In the genomic region with DNA sequence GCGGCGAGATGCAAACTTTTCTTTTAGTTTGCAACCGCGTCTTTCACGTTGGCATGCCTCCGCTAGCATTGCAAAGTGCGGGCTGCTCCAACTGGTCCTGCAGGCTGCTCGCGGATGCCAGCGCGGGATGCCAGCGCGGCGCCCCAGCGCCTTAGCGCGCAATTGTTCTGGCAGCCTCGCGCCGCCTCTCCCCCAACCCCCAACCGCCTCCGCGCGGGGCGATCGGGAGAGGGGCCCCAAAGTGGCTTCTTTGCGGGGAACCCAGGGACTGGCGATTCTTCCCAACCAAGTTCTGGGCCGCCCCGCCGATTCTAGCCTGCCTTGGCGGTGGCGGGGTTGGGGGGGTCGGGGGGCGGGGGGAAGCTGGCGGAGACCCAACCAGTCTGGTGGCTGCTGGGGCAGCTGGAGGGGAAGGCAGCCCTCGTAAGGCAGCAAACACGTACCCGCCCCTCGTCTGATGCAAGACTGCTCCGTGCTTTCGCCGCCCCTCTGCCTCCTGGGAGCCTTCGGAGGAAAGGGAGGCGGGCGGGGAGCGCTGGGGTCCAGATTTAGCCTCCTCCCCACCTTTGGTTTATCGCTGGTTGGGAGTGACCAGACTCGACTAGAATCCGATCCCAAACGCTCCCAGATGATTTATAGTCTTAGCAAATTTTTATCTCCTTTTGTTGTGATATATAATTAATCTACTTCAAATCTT, we compare ENCODE assay signal across 8 cellular contexts. TPM values are rescaled to one million over a fixed set of nuclear protein-coding genes. Genes with fewer than 3 reads are reported as not detected.
A peak's percentile ranks its signal among the peaks of the same experiment; 100 is the strongest.
DNase-seq lines count a peak whose midpoint lies in the region; ATAC-seq and TF ChIP-seq lines count a peak whose summit lies in the region.

No MANE protein-coding gene starts in this region.

- H3K4me1 Mint-ChIP-seq in Caco-2 (ENCODE audit: low read depth, unreplicated experiment), result peaks cover 15% of the 10 kb centered on the region
- peaks cover 39 to 59% of the 10 kb centered on the region in 2 experiments for H3K4me1 Mint-ChIP-seq in H9

- no peaks in the 10 kb centered on the region for H3K9me3 ChIP-seq in Caco-2
- H3K9me3 ChIP-seq in H9 (ENCODE audit: control insufficient read depth, low read depth, low read length), result no peaks in the 10 kb centered on the region
- no peaks in the 10 kb centered on the region for H3K9me3 ChIP-seq in lung (ENCODE audit: control insufficient read depth in 2 of 2, insufficient read depth in 1 of 2, low read length in 1 of 2)

- H3K27ac ChIP-seq in H9 (ENCODE audit: insufficient read length, low read depth, low read length), result peak overlapping the region; percentile 35
- H3K27ac ChIP-seq in lung (ENCODE audit: low read depth in 1 of 2, low read length in 1 of 2), result peak overlapping the region in 1 of 2 donors; percentile 15

- intact Hi-C loops in Caco-2 (cut with micrococcal nuclease; ENCODE audit: unreplicated experiment), result loop anchor here (5.0 kb wide), 1 partner anchor 35 kb away; no protein-coding TSS in a partner anchor

- peak overlapping the region; percentile 86 for H3K18ac ChIP-seq in H9 (ENCODE audit: insufficient read length, low read depth, low read length)

- peaks cover 2% of the 10 kb centered on the region for H4K20me1 ChIP-seq in H9 (ENCODE audit: control insufficient read depth, insufficient read depth, insufficient read length)

- DNase-seq in Caco-2 (peak; percentile 89 to 91), H9 (peak; percentile 90), NCI-H2029 (lab: John Stamatoyannopoulos, UW) (peak; percentile 63), ecto neural progenitor cell (ENCODE audit: low spot score) (peak; percentile 88), lung (ENCODE audit: low spot score) (peak; percentile 77), NCI-H187 treated with DMSO at 0.1 percent for 48 hours (lab: John Stamatoyannopoulos, UW) (no peak)
- peak; percentile 8 for DNase-seq in stimulated activated CD8-positive, alpha-beta memory T cell treated with anti-CD3 and anti-CD28 coated beads, Interleukin-15, amount 100 ng/mL, for 24 hours (ENCODE audit: low read depth)

- H3K27me3 ChIP-seq in Caco-2 (replicated peaks; ENCODE audit: control insufficient read depth, insufficient read depth, low read length) (no peaks in the 10 kb centered on the region), H9 (ENCODE audit: insufficient read depth, low read length) (no peaks in the 10 kb centered on the region), lung (ENCODE audit: control insufficient read depth, insufficient read depth) (no peaks in the 10 kb centered on the region)

- H2AFZ ChIP-seq in H9 (ENCODE audit: low read length), result no peak overlapping the region

- TF ChIP-seq CTCF in Caco-2 (IDR thresholded peaks at IDR 0.05; ENCODE audit: insufficient read depth in 1 of 2, low read depth in 1 of 2, low read length in 1 of 2, severe bottlenecking in 1 of 2, unreplicated experiment in 1 of 2), result no peak
- no peak for TF ChIP-seq CTCF in H9 (conservative IDR thresholded peaks at IDR 0.05)
- TF ChIP-seq CTCF in WI38 (IDR thresholded peaks at IDR 0.05; ENCODE audit: low read depth, low read length), result no peak
- no peak for TF ChIP-seq CTCF in lung (IDR thresholded peaks at IDR 0.05; ENCODE audit: control extremely low read depth, extremely low read depth)

- H3K9ac ChIP-seq in H9 (ENCODE audit: extremely low read depth, insufficient read length, low read length), result peak overlapping the region; percentile 93

- H3K79me1 ChIP-seq in H9 (ENCODE audit: insufficient read depth, low read depth, low read length, poor library complexity, severe bottlenecking), result no peaks in the 10 kb centered on the region

- CTCF ChIA-PET in Caco-2 (lab: Charles Lee), result interaction anchor here (1.0 kb wide), 1 partner anchor 37 kb away, joined by 3 read pairs; no protein-coding TSS in a partner anchor

- no peak overlapping the region for H4K8ac ChIP-seq in H9 (replicated peaks; ENCODE audit: insufficient read length, low read depth, low read length)

- H2BK120ac ChIP-seq in H9 (ENCODE audit: low read depth, low read length, poor library complexity, severe bottlenecking), result peak overlapping the region; percentile 79

- no CpG with 5 or more reads among the region's 51 CpGs for WGBS in H9 (ENCODE audit: extremely low coverage, insufficient read length, low lambda C conversion rate)
- 1 to 3% methylated on average over 45 to 51 of the region's 51 CpGs for WGBS in lung, 2 donors

- peak; percentile 68 for ATAC-seq in lung (ENCODE audit: insufficient read depth, low FRiP score)

- H2BK15ac ChIP-seq in H9 (ENCODE audit: low read depth, low read length), result no peak overlapping the region

- no TSS peak for BruUV-seq in Caco-2 (replicated peaks; lab: Mats Ljungman, UMichigan)

- H4K5ac ChIP-seq in H9 (ENCODE audit: insufficient read length, low read depth, low read length), result no peak overlapping the region

- H3K9me3 Mint-ChIP-seq in Caco-2 (ENCODE audit: unreplicated experiment) (no peaks in the 10 kb centered on the region), H9 (peaks cover 0 to 6% of the 10 kb centered on the region in 2 experiments; a peak in 3 of 5 replicates)

- H3T11ph ChIP-seq in H9 (ENCODE audit: low read length), result no peak overlapping the region

- H3K23ac ChIP-seq in H9 (ENCODE audit: insufficient read length, low read depth, low read length), result peak overlapping the region; percentile 93

- H3K36me3 Mint-ChIP-seq in Caco-2 (ENCODE audit: insufficient read depth, unreplicated experiment), result peaks cover 45% of the 10 kb centered on the region
- H3K36me3 Mint-ChIP-seq in H9 (ENCODE audit: insufficient read depth in 1 of 3, low read depth in 3 of 3), result peaks cover 27 to 34% (median 28%) of the 10 kb centered on the region in 3 experiments

- H3K4me3 ChIP-seq in Caco-2 (ENCODE audit: low read depth, low read length), result peak overlapping the region; percentile 69
- H3K4me3 ChIP-seq in WI38 (ENCODE audit: low read depth, low read length), result peak overlapping the region; percentile 82
- H3K4me3 ChIP-seq in lung, result peak overlapping the region; percentile 42

- H3K27me3 Mint-ChIP-seq in Caco-2 (ENCODE audit: insufficient read depth, unreplicated experiment), result no peaks in the 10 kb centered on the region
- H3K27me3 Mint-ChIP-seq in H9 (ENCODE audit: low read depth), result no peaks in the 10 kb centered on the region; the same call in 1 of the 2 replicates

- no peak overlapping the region for H2AK5ac ChIP-seq in H9 (ENCODE audit: insufficient read length, low read length)

- POLR2A ChIA-PET in Caco-2 (lab: Charles Lee), result interaction anchor here (0.6 to 1.8 kb wide), 8 partner anchors 12 to 347 kb away, joined by 3 to 9 read pairs (median 4); a partner anchor contains a TSS

- H3K56ac ChIP-seq in H9 (ENCODE audit: insufficient read length, low read depth, low read length), result peak overlapping the region; percentile 42

- H3K79me2 ChIP-seq in H9 (ENCODE audit: insufficient read depth, low read length), result peaks cover 35% of the 10 kb centered on the region

- H3K4me3 Mint-ChIP-seq in Caco-2 (ENCODE audit: unreplicated experiment), result peak overlapping the region; percentile 95
- H3K4me3 Mint-ChIP-seq in H9, result peak overlapping the region; percentile 98 to 100

- H2BK5ac ChIP-seq in H9 (ENCODE audit: insufficient read length, low read length), result no peak overlapping the region

- no peaks in the 10 kb centered on the region for H3K36me3 ChIP-seq in Caco-2 (ENCODE audit: control insufficient read depth, insufficient read depth, low read length)
- no peaks in the 10 kb centered on the region for H3K36me3 ChIP-seq in lung (ENCODE audit: control insufficient read depth in 2 of 2, insufficient read depth in 2 of 2, low read length in 2 of 2)

- H3K27ac Mint-ChIP-seq in Caco-2 (ENCODE audit: unreplicated experiment), result peak overlapping the region; percentile 98
- peak overlapping the region; percentile 98 to 99 (median 98) for H3K27ac Mint-ChIP-seq in H9

- H3K4ac ChIP-seq in H9 (ENCODE audit: low read depth, low read length), result peak overlapping the region; percentile 44; the same call in 1 of the 2 replicates

- peaks cover 14% of the 10 kb centered on the region for H3K23me2 ChIP-seq in H9 (ENCODE audit: insufficient read length, low read depth, low read length, poor library complexity, severe bottlenecking)

- peak overlapping the region; percentile 95 for H3K4me2 ChIP-seq in H9 (ENCODE audit: insufficient read depth, insufficient read length, low read length)

- H3K4me1 ChIP-seq in Caco-2 (peaks cover 18% of the 10 kb centered on the region), H9 (ENCODE audit: insufficient read depth, low read length) (peaks cover 25% of the 10 kb centered on the region), lung (ENCODE audit: control insufficient read depth in 2 of 2, insufficient read depth in 2 of 2, low read length in 2 of 2) (peaks cover 0 to 2% of the 10 kb centered on the region in 2 donors)

- H3K14ac ChIP-seq in H9 (ENCODE audit: insufficient read depth, low read length), result peak overlapping the region; percentile 79

- H2BK12ac ChIP-seq in H9 (ENCODE audit: insufficient read length, low read depth, low read length), result no peak overlapping the region

- H4K91ac ChIP-seq in H9 (ENCODE audit: insufficient read length, low read depth, low read length), result no peak overlapping the region

- H2BK20ac ChIP-seq in H9 (ENCODE audit: low read depth, low read length, poor library complexity, severe bottlenecking), result peak overlapping the region; percentile 65

RNA-seq across cellular contexts. Expression of a gene that starts 0.8 kb away (rescaled TPM):
- 383 and 410 TPM in 2 replicates for total RNA-seq in Caco-2 (2022)
- 458 and 485 TPM in 2 replicates for total RNA-seq in H9 (2021)
- 100 to 1,000 TPM in 1 of 2 donors, 10 to 100 TPM in 1; 35.2 to 133 TPM for total RNA-seq in lung
- 10 to 100 TPM; 28.8 to 33.2 TPM for polyA plus RNA-seq in lung

RNA-seq across cellular contexts. Expression of a gene that starts 56.2 kb away (rescaled TPM):
- total RNA-seq in Caco-2 (2022) (10.2 and 15.2 TPM in 2 replicates), H9 (2021) (not detected in 2 replicates), lung (under 1 TPM; 0.28 to 0.52 TPM)
- polyA plus RNA-seq in lung, result 1 to 10 TPM in 1 of 2 donors, not detected in 1; 4.2 TPM
